In genomic region chr4:152258804-152259708, GRCh38 we compare ENCODE assay signal across 12 cellular contexts.
DNase-seq lines count a peak whose midpoint lies in the region; ATAC-seq and TF ChIP-seq lines count a peak whose summit lies in the region.
"Had no signal": no experiment of that assay in that cellular context is flagged by ENCODE, and none has a peak within 500 bp of the region (broad histone marks: within the 10 kb centered on the region; RNA-seq: fewer than 3 reads in every experiment).

No MANE protein-coding gene starts in this region.

- DNase-seq in activated CD4-positive, alpha-beta T cell treated with anti-CD3 and anti-CD28 coated beads, Interleukin-2, amount 10 ng/mL, durations not matched to agents 7 days and 5 days, result no peak
- DNase-seq in activated CD4-positive, alpha-beta T cell treated with anti-CD3 and anti-CD28 coated beads for 36 hours, result no peak
- DNase-seq in T-cell, result no peak
- DNase-seq in fibroblast of the conjunctiva (ENCODE audit: low read depth), result peak; percentile 12
- DNase-seq in smooth muscle cell (lab: John Stamatoyannopoulos, UW; ENCODE audit: unreplicated experiment), result no peak
- DNase-seq in NCI-H1694 (lab: John Stamatoyannopoulos, UW), result no peak
- no peak for DNase-seq in NCI-H1105 (lab: John Stamatoyannopoulos, UW)
- DNase-seq: immature natural killer cell, NCI-H1105 treated with DMSO at 0.1 percent for 48 hours, transverse colon had no signal

- H3K36me3 ChIP-seq in smooth muscle cell (ENCODE audit: low read depth), result peaks cover 3% of the 10 kb centered on the region
- H3K36me3 ChIP-seq: transverse colon had no signal

- H3K27ac Mint-ChIP-seq in activated CD4-positive, alpha-beta T cell treated with anti-CD3 and anti-CD28 coated beads, Interleukin-2, amount 10 ng/mL, durations not matched to agents 7 days and 5 days, result peak overlapping the region; percentile 71
- no peak overlapping the region for H3K27ac Mint-ChIP-seq in activated CD4-positive, alpha-beta T cell treated with anti-CD3 and anti-CD28 coated beads for 36 hours
- H3K27ac Mint-ChIP-seq in T-cell, result peak overlapping the region; percentile 62 to 76
- H3K27ac Mint-ChIP-seq: immature natural killer cell; T-helper 1 cell treated with Interleukin-12 subunit alpha and Interleukin-12 subunit beta and Interleukin-4 antibody, amounts not matched to agents 30 μg/mL and 1 μg/mL, for 36 hours had no signal

- H3K9me3 Mint-ChIP-seq in activated CD4-positive, alpha-beta T cell treated with anti-CD3 and anti-CD28 coated beads, Interleukin-2, amount 10 ng/mL, durations not matched to agents 7 days and 5 days, result peaks cover 8% of the 10 kb centered on the region
- peaks cover 3% of the 10 kb centered on the region for H3K9me3 Mint-ChIP-seq in activated CD4-positive, alpha-beta T cell treated with anti-CD3 and anti-CD28 coated beads for 36 hours (ENCODE audit: low read depth)
- peaks cover 0 to 6% (median 0%) of the 10 kb centered on the region in 3 donors for H3K9me3 Mint-ChIP-seq in T-cell

- POLR2A ChIA-PET in activated CD4-positive, alpha-beta T cell treated with anti-CD3 and anti-CD28 coated beads, Interleukin-2, amount 10 ng/mL, durations not matched to agents 7 days and 5 days (lab: Charles Lee), result no interaction called here
- POLR2A ChIA-PET in activated CD4-positive, alpha-beta T cell treated with anti-CD3 and anti-CD28 coated beads for 36 hours (lab: Charles Lee), result no interaction called here
- POLR2A ChIA-PET in T-cell (lab: Charles Lee), result no interaction called here

- H3K9ac ChIP-seq in smooth muscle cell (ENCODE audit: low read depth), result peak overlapping the region; percentile 87

- no peaks in the 10 kb centered on the region for H3K79me2 ChIP-seq in smooth muscle cell (ENCODE audit: low read depth)

- no peaks in the 10 kb centered on the region for H3K27me3 ChIP-seq in smooth muscle cell (ENCODE audit: low read depth)
- H3K27me3 ChIP-seq: transverse colon had no signal

- no peak for TF ChIP-seq CTCF in smooth muscle cell (IDR thresholded peaks at IDR 0.05; ENCODE audit: borderline replicate concordance, insufficient read depth, poor library complexity, severe bottlenecking)

- no peak overlapping the region for H3K4me3 Mint-ChIP-seq in activated CD4-positive, alpha-beta T cell treated with anti-CD3 and anti-CD28 coated beads, Interleukin-2, amount 10 ng/mL, durations not matched to agents 7 days and 5 days
- H3K4me3 Mint-ChIP-seq in activated CD4-positive, alpha-beta T cell treated with anti-CD3 and anti-CD28 coated beads for 36 hours, result no peak overlapping the region
- no peak overlapping the region for H3K4me3 Mint-ChIP-seq in T-cell
- H3K4me3 Mint-ChIP-seq: immature natural killer cell; T-helper 1 cell treated with Interleukin-12 subunit alpha and Interleukin-12 subunit beta and Interleukin-4 antibody, amounts not matched to agents 30 μg/mL and 1 μg/mL, for 36 hours had no signal

- H3K36me3 Mint-ChIP-seq in activated CD4-positive, alpha-beta T cell treated with anti-CD3 and anti-CD28 coated beads, Interleukin-2, amount 10 ng/mL, durations not matched to agents 7 days and 5 days (ENCODE audit: low read depth), result peaks cover 22% of the 10 kb centered on the region
- no peaks in the 10 kb centered on the region for H3K36me3 Mint-ChIP-seq in activated CD4-positive, alpha-beta T cell treated with anti-CD3 and anti-CD28 coated beads for 36 hours (ENCODE audit: low read depth)
- no peaks in the 10 kb centered on the region for H3K36me3 Mint-ChIP-seq in T-cell
- H3K36me3 Mint-ChIP-seq: immature natural killer cell had no signal

- intact Hi-C loops in activated CD4-positive, alpha-beta T cell treated with anti-CD3 and anti-CD28 coated beads for 36 hours (cut with DNase I, micrococcal nuclease), result loop anchor here in 1 of 2 experiments (10.0 kb wide), 1 partner anchor 116 kb away; no protein-coding TSS in a partner anchor

- no peaks in the 10 kb centered on the region for H3F3A ChIP-seq in smooth muscle cell (ENCODE audit: low read depth)

- H3K27ac ChIP-seq in smooth muscle cell (ENCODE audit: low read depth), result peak overlapping the region; percentile 97
- H3K27ac ChIP-seq: transverse colon had no signal

- H2AFZ ChIP-seq in smooth muscle cell (ENCODE audit: low read depth), result peak overlapping the region; percentile 80

- WGBS in smooth muscle cell (ENCODE audit: low lambda C conversion rate), result 57% methylated on average over 8 of the region's 8 CpGs

- H3K4me3 ChIP-seq in smooth muscle cell, result no peak overlapping the region
- H3K4me3 ChIP-seq: transverse colon had no signal

- ATAC-seq in activated CD4-positive, alpha-beta T cell treated with anti-CD3 and anti-CD28 coated beads for 36 hours, result no peak
- no peak for ATAC-seq in T-cell (replicated peaks in 1 of 4)
- ATAC-seq in GM21381 (IDR thresholded peaks at IDR 0.05; ENCODE audit: unreplicated experiment), result no peak

- H3K9me3 ChIP-seq in smooth muscle cell (replicated peaks; ENCODE audit: low read depth), result no peaks in the 10 kb centered on the region

- H4K20me1 ChIP-seq in smooth muscle cell (ENCODE audit: low read depth), result no peaks in the 10 kb centered on the region

- CTCF ChIA-PET in activated CD4-positive, alpha-beta T cell treated with anti-CD3 and anti-CD28 coated beads, Interleukin-2, amount 10 ng/mL, durations not matched to agents 7 days and 5 days (lab: Charles Lee), result no interaction called here
- CTCF ChIA-PET in activated CD4-positive, alpha-beta T cell treated with anti-CD3 and anti-CD28 coated beads for 36 hours (lab: Charles Lee), result interaction anchor here (0.7 to 1.3 kb wide), 2 partner anchors 9 to 10 kb away, joined by 3 to 4 read pairs; no protein-coding TSS in a partner anchor
- CTCF ChIA-PET in T-cell (lab: Charles Lee), result no interaction called here

- H3K4me2 ChIP-seq in smooth muscle cell, result peak overlapping the region; percentile 60

- no peaks in the 10 kb centered on the region for H3K4me1 ChIP-seq in smooth muscle cell (ENCODE audit: low read depth)

- peaks cover 2% of the 10 kb centered on the region for H3K27me3 Mint-ChIP-seq in activated CD4-positive, alpha-beta T cell treated with anti-CD3 and anti-CD28 coated beads, Interleukin-2, amount 10 ng/mL, durations not matched to agents 7 days and 5 days
- H3K27me3 Mint-ChIP-seq in activated CD4-positive, alpha-beta T cell treated with anti-CD3 and anti-CD28 coated beads for 36 hours, result no peaks in the 10 kb centered on the region
- no peaks in the 10 kb centered on the region for H3K27me3 Mint-ChIP-seq in T-cell

- peaks cover 12% of the 10 kb centered on the region for H3K4me1 Mint-ChIP-seq in activated CD4-positive, alpha-beta T cell treated with anti-CD3 and anti-CD28 coated beads, Interleukin-2, amount 10 ng/mL, durations not matched to agents 7 days and 5 days
- peaks cover 11% of the 10 kb centered on the region for H3K4me1 Mint-ChIP-seq in activated CD4-positive, alpha-beta T cell treated with anti-CD3 and anti-CD28 coated beads for 36 hours
- peaks cover 1 to 21% (median 2%) of the 10 kb centered on the region in 3 donors for H3K4me1 Mint-ChIP-seq in T-cell
